ENCODE assay signal across 20 cellular contexts in genomic region chr2:216299588-216299987, GRCh38.
DNase-seq lines count a peak whose midpoint lies in the region; FAIRE-seq and TF ChIP-seq lines count a peak whose summit lies in the region.
"Had no signal": no experiment of that assay in that cellular context is flagged by ENCODE, and none has a peak within 500 bp of the region (broad histone marks: within the 10 kb centered on the region; RNA-seq: fewer than 3 reads in every experiment).

No MANE protein-coding gene starts in this region.

- DNase-seq in GM23248 (peak; percentile 77), SJSA1 (ENCODE audit: low read depth in 1 of 2, low spot score in 2 of 2) (no peak), cardiac fibroblast (ENCODE audit: low read depth in 2 of 2) (peak; percentile 7 to 47), keratinocyte (ENCODE audit: low read depth, low spot score) (no peak), iPS-NIHi7 (ENCODE audit: extremely low spot score) (no peak), NCI-H187 (lab: John Stamatoyannopoulos, UW) (no peak), GM03348 (ENCODE audit: low spot score) (no peak)
- DNase-seq in central memory CD4-positive, alpha-beta T cell = no peak
- DNase-seq: CD8-positive, alpha-beta memory T cell; left ventricle myocardium superior; NCI-H1092 treated with DMSO at 0.1 percent for 48 hours; NCI-H526 treated with DMSO at 0.1 percent for 48 hours; occipital lobe; right cardiac atrium; SHP77; stimulated activated naive CD8-positive, alpha-beta T cell treated with anti-CD3 and anti-CD28 coated beads, Interleukin-15, Interleukin-2, amounts not matched to agents 100 U/mL and 50 U/mL, for 24 hours; transverse colon had no signal

- H3K27ac ChIP-seq in GM23248 = peak overlapping the region; percentile 88
- peak overlapping the region; percentile 57 for H3K27ac ChIP-seq in SJSA1
- no peak overlapping the region for H3K27ac ChIP-seq in keratinocyte (ENCODE audit: control insufficient read depth, insufficient read depth, low read length)
- H3K27ac ChIP-seq: epithelial cell of prostate, KMS-11, transverse colon had no signal

- peak; percentile 94 for FAIRE-seq in keratinocyte (lab: Jason Lieb, UNC)
- FAIRE-seq: GM18507 had no signal

- WGBS in GM23248 (ENCODE audit: low coverage in 1 of 2, low lambda C conversion rate in 2 of 2, missing lambda C conversion rate in 2 of 2), 2 experiments = 26 to 75% methylated on average over 1 of the region's 1 CpG

- H3K36me3 ChIP-seq in GM23248 (ENCODE audit: low read depth) (no peaks in the 10 kb centered on the region), SJSA1 (no peaks in the 10 kb centered on the region), keratinocyte (ENCODE audit: control insufficient read depth in 2 of 2, extremely low read depth in 1 of 2, insufficient read depth in 2 of 2, low read length in 2 of 2) (no peaks in the 10 kb centered on the region)
- H3K36me3 ChIP-seq: transverse colon had no signal

- no peaks in the 10 kb centered on the region for H3K27me3 ChIP-seq in GM23248 (replicated peaks; ENCODE audit: insufficient read depth)
- no peaks in the 10 kb centered on the region for H3K27me3 ChIP-seq in SJSA1 (replicated peaks)
- H3K27me3 ChIP-seq in keratinocyte (ENCODE audit: control insufficient read depth, extremely low read depth, insufficient read depth, low read length) = no peaks in the 10 kb centered on the region

- peaks cover 4% of the 10 kb centered on the region for H3K9me1 ChIP-seq in keratinocyte (ENCODE audit: control insufficient read depth, extremely low read depth, insufficient read depth, low read length)

- H3K9me2 ChIP-seq in GM23248 (ENCODE audit: insufficient read depth) = no peaks in the 10 kb centered on the region

- in situ Hi-C loops in GM23248 (cut with MboI) = no loop called here

- H3K9me3 ChIP-seq in GM23248 (ENCODE audit: low read depth) (no peaks in the 10 kb centered on the region), SJSA1 (replicated peaks) (0 out of 2 replicates have a peak, but pooled peaks cover 3% of the 10 kb centered on the region), keratinocyte (ENCODE audit: control insufficient read depth, low read depth, low read length) (no peaks in the 10 kb centered on the region)
- H3K9me3 ChIP-seq: transverse colon had no signal

- H3K79me2 ChIP-seq in GM23248 (ENCODE audit: insufficient read depth) (peaks cover 45% of the 10 kb centered on the region), keratinocyte (ENCODE audit: control insufficient read depth, insufficient read depth, low read length) (no peaks in the 10 kb centered on the region)

- H2AFZ ChIP-seq in GM23248 = no peak overlapping the region
- no peak overlapping the region for H2AFZ ChIP-seq in keratinocyte (ENCODE audit: control insufficient read depth, low read length)

- no peak overlapping the region for H3K4me3 ChIP-seq in GM23248
- no peak overlapping the region for H3K4me3 ChIP-seq in SJSA1
- no peak overlapping the region for H3K4me3 ChIP-seq in cardiac fibroblast (replicated peaks in 1 of 2; ENCODE audit: low read depth in 2 of 2, low read length in 2 of 2)
- no peak overlapping the region for H3K4me3 ChIP-seq in keratinocyte (ENCODE audit: control insufficient read depth in 2 of 3, extremely low read depth in 1 of 3, insufficient read depth in 2 of 3, low read depth in 1 of 3, low read length in 3 of 3)
- H3K4me3 ChIP-seq: transverse colon had no signal

- TF ChIP-seq CTCF in cardiac fibroblast (IDR thresholded peaks at IDR 0.05; ENCODE audit: low read depth, low read length) = no peak
- TF ChIP-seq CTCF in keratinocyte (optimal IDR thresholded peaks at IDR 0.05 in 1 of 3, IDR thresholded peaks at IDR 0.05 in 1 of 3, conservative IDR thresholded peaks at IDR 0.05 in 1 of 3; ENCODE audit: extremely low read depth in 1 of 3, insufficient read depth in 2 of 3, low read length in 3 of 3) = no peak

- H4K20me1 ChIP-seq in GM23248 (ENCODE audit: insufficient read depth) = no peaks in the 10 kb centered on the region
- H4K20me1 ChIP-seq in keratinocyte (ENCODE audit: control insufficient read depth, extremely low read depth, insufficient read depth, low read length) = no peaks in the 10 kb centered on the region

- H3K4me1 ChIP-seq in GM23248 (ENCODE audit: insufficient read depth) (peaks cover 40% of the 10 kb centered on the region), SJSA1 (replicated peaks) (peaks cover 27% of the 10 kb centered on the region), keratinocyte (ENCODE audit: control insufficient read depth, extremely low read depth, insufficient read depth, low read length) (peaks cover 23% of the 10 kb centered on the region)
- H3K4me1 ChIP-seq: transverse colon had no signal

- dilution Hi-C loops in keratinocyte (cut with MboI; ENCODE audit: extremely low pct_ligation_motif_present, low sequenced_read_pairs) = no loop called here

- H3K4me2 ChIP-seq in GM23248 (ENCODE audit: unreplicated experiment) = peak overlapping the region; percentile 36
- H3K4me2 ChIP-seq in keratinocyte (ENCODE audit: control insufficient read depth, extremely low read depth, insufficient read depth, low read depth, low read length) = no peak overlapping the region
- H3K4me2 ChIP-seq: KMS-11 had no signal

- H3K9ac ChIP-seq in GM23248 (peak overlapping the region; percentile 64), keratinocyte (ENCODE audit: control insufficient read depth, extremely low read depth, insufficient read depth, low read length) (no peak overlapping the region)
- H3K9ac ChIP-seq: KMS-11 had no signal

- peaks cover 38% of the 10 kb centered on the region for H3F3A ChIP-seq in GM23248 (ENCODE audit: insufficient read depth)

Comparison
In these comparisons a context has a peak if more than half of its experiments do, and no peak if none do; other contexts are left out.
1. DNase-seq: peak in GM23248 (single experiment) and cardiac fibroblast (2 of 2); none in SJSA1 (0 of 2), keratinocyte (single experiment), iPS-NIHi7 (single experiment), NCI-H187 (0 of 2), GM03348 (single experiment) and central memory CD4-positive, alpha-beta T cell (single experiment).